In the genomic region with DNA sequence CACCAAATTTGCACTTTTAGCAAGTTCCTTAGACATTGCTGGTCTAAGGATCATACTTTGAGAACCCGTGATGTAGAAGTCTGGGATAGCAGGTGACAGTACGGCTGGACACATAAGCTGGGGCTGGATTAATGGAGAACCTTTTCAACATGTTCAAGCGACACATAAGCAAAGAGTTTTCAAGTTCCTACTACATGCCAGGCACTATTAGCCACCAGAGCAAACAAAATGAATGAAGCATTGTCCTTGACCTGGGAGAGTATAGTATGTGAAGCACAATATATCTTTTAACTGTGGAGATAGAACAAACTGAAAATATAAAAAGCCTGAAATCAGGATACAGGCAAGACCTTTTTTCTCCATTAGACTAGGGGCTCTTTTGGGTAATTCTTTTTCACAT, we compare ENCODE assay signal across 19 cellular contexts.
A peak's percentile ranks its signal among the peaks of the same experiment; 100 is the strongest.
DNase-seq lines count a peak whose midpoint lies in the region; ATAC-seq, FAIRE-seq and TF ChIP-seq lines count a peak whose summit lies in the region.
"Had no signal": no experiment of that assay in that cellular context is flagged by ENCODE, and none has a peak within 500 bp of the region (broad histone marks: within the 10 kb centered on the region; RNA-seq: fewer than 3 reads in every experiment).

No MANE protein-coding gene starts in this region.

- no peak overlapping the region for H2BK20ac ChIP-seq in IMR-90 (ENCODE audit: low read depth, low read length)

- H3K4me2 ChIP-seq in IMR-90 (ENCODE audit: low read depth, low read length) (no peak overlapping the region), astrocyte (ENCODE audit: low read length) (no peak overlapping the region)
- H3K4me2 ChIP-seq: A549 had no signal

- ATAC-seq in IMR-90 (ENCODE audit: low read depth) (no peak), left lobe of liver (peak; percentile 20), GM18511 (IDR thresholded peaks at IDR 0.05; ENCODE audit: unreplicated experiment) (no peak)

- DNase-seq in IMR-90 = no peak
- DNase-seq in astrocyte (ENCODE audit: low read depth) = no peak
- no peak for DNase-seq in left lobe of liver (ENCODE audit: low spot score)
- DNase-seq in neural crest cell (ENCODE audit: low read depth, low spot score) = no peak
- DNase-seq in pons (ENCODE audit: low spot score) = no peak
- no peak for DNase-seq in nephron progenitor cell
- DNase-seq in stimulated activated CD4-positive, alpha-beta T cell treated with anti-CD3 and anti-CD28 coated beads, Interleukin-4, amount 100 ng/mL, for 1 hour = no peak
- DNase-seq: AML-193; Caco-2; CD4-positive, alpha-beta T cell; H9 had no signal

- H4K20me1 ChIP-seq in IMR-90 (ENCODE audit: insufficient read depth, low read length) (no peaks in the 10 kb centered on the region), astrocyte (ENCODE audit: insufficient read depth, low read length) (no peaks in the 10 kb centered on the region)

- no peak overlapping the region for H2AK9ac ChIP-seq in IMR-90 (replicated peaks; ENCODE audit: low read depth, low read length, poor library complexity)

- H4K91ac ChIP-seq in IMR-90 (ENCODE audit: insufficient read depth, low read depth, low read length) = 0 out of 2 replicates have a peak overlapping the region, but pooled peaks have one; percentile 5

- TF ChIP-seq POLR2A in IMR-90 (IDR thresholded peaks at IDR 0.05; ENCODE audit: low read depth, low read length) = no peak

- WGBS in IMR-90 (ENCODE audit: extremely low coverage in 2 of 2, insufficient read length in 1 of 2), 2 experiments = no CpG with 5 or more reads among the region's 3 CpGs

- no peaks in the 10 kb centered on the region; the same call in 1 of the 2 replicates for H3K36me3 ChIP-seq in IMR-90 (ENCODE audit: control insufficient read depth, insufficient read depth, low read length)
- no peaks in the 10 kb centered on the region for H3K36me3 ChIP-seq in astrocyte (ENCODE audit: insufficient read depth, low read length)

- H2BK15ac ChIP-seq in IMR-90 (ENCODE audit: low read depth, low read length) = no peak overlapping the region

- H2AK5ac ChIP-seq in IMR-90 (ENCODE audit: low read depth, low read length) = no peak overlapping the region

- no peak overlapping the region for H4K5ac ChIP-seq in IMR-90 (ENCODE audit: low read depth, low read length)

- H3K9me3 ChIP-seq in IMR-90 (ENCODE audit: control insufficient read depth, insufficient read depth, low read length) (no peaks in the 10 kb centered on the region), astrocyte (ENCODE audit: insufficient read depth, low read depth, low read length) (no peaks in the 10 kb centered on the region)
- H3K9me3 ChIP-seq: A549, Caco-2 had no signal

- no peaks in the 10 kb centered on the region for H3K79me2 ChIP-seq in astrocyte (ENCODE audit: insufficient read depth, low read length)

- POLR2A ChIA-PET in IMR-90 (lab: Charles Lee; ENCODE audit: unreplicated experiment) = no interaction called here

- no peak for FAIRE-seq in astrocyte (lab: Jason Lieb, UNC)
- FAIRE-seq: A549, D721Med, G401.6, GM12891, H1 had no signal

- H3K14ac ChIP-seq in IMR-90 (replicated peaks; ENCODE audit: low read depth, low read length) = no peak overlapping the region

- no peak overlapping the region for H3K4ac ChIP-seq in IMR-90 (ENCODE audit: low read depth, low read length)

- H3K56ac ChIP-seq in IMR-90 (ENCODE audit: extremely low read depth, insufficient read depth, low read length) = no peak overlapping the region

- H3K27ac Mint-ChIP-seq in astrocyte (ENCODE audit: unreplicated experiment) (peak overlapping the region; percentile 79), neural crest cell (ENCODE audit: unreplicated experiment) (peak overlapping the region; percentile 51), nephron progenitor cell (no peak overlapping the region)
- H3K27ac Mint-ChIP-seq: CD4-positive, alpha-beta T cell; H9 had no signal

- H3K27me3 ChIP-seq in IMR-90 (ENCODE audit: control insufficient read depth, insufficient read depth, low read length) (no peaks in the 10 kb centered on the region), astrocyte (ENCODE audit: insufficient read depth, low read length) (no peaks in the 10 kb centered on the region)

- no peak overlapping the region for H3K4me3 ChIP-seq in IMR-90 (ENCODE audit: insufficient read depth, low read depth, low read length)
- H3K4me3 ChIP-seq in astrocyte (ENCODE audit: insufficient read depth, low read depth, low read length) = no peak overlapping the region
- H3K4me3 ChIP-seq: A549 had no signal

- H2BK120ac ChIP-seq in IMR-90 (ENCODE audit: low read depth, low read length) = no peak overlapping the region

- dilution Hi-C loops in IMR-90 (cut with HindIII; ENCODE audit: low sequenced_read_pairs, unreplicated experiment) = no loop called here

- H3K4me1 Mint-ChIP-seq in astrocyte (ENCODE audit: low read depth, unreplicated experiment) = peaks cover 29% of the 10 kb centered on the region
- peaks cover 7% of the 10 kb centered on the region for H3K4me1 Mint-ChIP-seq in neural crest cell
- no peaks in the 10 kb centered on the region for H3K4me1 Mint-ChIP-seq in nephron progenitor cell

- intact Hi-C loops in IMR-90 (cut with micrococcal nuclease) = no loop called here

- H3K9me3 Mint-ChIP-seq in astrocyte (ENCODE audit: unreplicated experiment) (no peaks in the 10 kb centered on the region), neural crest cell (no peaks in the 10 kb centered on the region), nephron progenitor cell (no peaks in the 10 kb centered on the region)
- H3K9me3 Mint-ChIP-seq: CD4-positive, alpha-beta T cell; H9 had no signal

- H3K27me3 Mint-ChIP-seq in astrocyte (ENCODE audit: low read depth, unreplicated experiment) (no peaks in the 10 kb centered on the region), neural crest cell (ENCODE audit: low read depth) (no peaks in the 10 kb centered on the region), nephron progenitor cell (ENCODE audit: low read depth, poor library complexity) (peaks cover 4% of the 10 kb centered on the region)
- H3K27me3 Mint-ChIP-seq: CD4-positive, alpha-beta T cell had no signal

- 0 out of 2 replicates have a peak, but pooled peaks cover 4% of the 10 kb centered on the region for H3K9me1 ChIP-seq in IMR-90 (ENCODE audit: insufficient read depth, low read length)

- H2AFZ ChIP-seq in IMR-90 (replicated peaks; ENCODE audit: low read length, poor library complexity) (no peak overlapping the region), astrocyte (ENCODE audit: low read depth, low read length) (no peak overlapping the region)

- H3K9ac ChIP-seq in IMR-90 (ENCODE audit: low read depth, low read length) (no peak overlapping the region), astrocyte (ENCODE audit: low read length) (no peak overlapping the region)

- no peak overlapping the region for H4K8ac ChIP-seq in IMR-90 (ENCODE audit: low read depth in 2 of 2, low read length in 2 of 2)

- no peak overlapping the region for H3K18ac ChIP-seq in IMR-90 (ENCODE audit: low read depth, low read length)

- CTCF ChIA-PET in IMR-90 (lab: Yijun Ruan, JAX) = no interaction called here

- H2BK5ac ChIP-seq in IMR-90 (ENCODE audit: low read depth, low read length, poor library complexity, severe bottlenecking) = no peak overlapping the region

- no peak overlapping the region for H3K4me3 Mint-ChIP-seq in astrocyte (ENCODE audit: unreplicated experiment)
- H3K4me3 Mint-ChIP-seq in neural crest cell = no peak overlapping the region
- H3K4me3 Mint-ChIP-seq in nephron progenitor cell = no peak overlapping the region
- H3K4me3 Mint-ChIP-seq: CD4-positive, alpha-beta T cell; H9 had no signal

- no peak overlapping the region for H3K23ac ChIP-seq in IMR-90 (ENCODE audit: low read depth, low read length)

- no peak overlapping the region for H3K27ac ChIP-seq in IMR-90 (ENCODE audit: insufficient read depth, low read length)
- H3K27ac ChIP-seq in astrocyte (ENCODE audit: low read depth, low read length) = no peak overlapping the region
- H3K27ac ChIP-seq: 22Rv1, A549, C4-2B had no signal

- peaks cover 10% of the 10 kb centered on the region for H3K36me3 Mint-ChIP-seq in astrocyte (ENCODE audit: low read depth, unreplicated experiment)
- peaks cover 3% of the 10 kb centered on the region for H3K36me3 Mint-ChIP-seq in neural crest cell (ENCODE audit: low read depth)
- H3K36me3 Mint-ChIP-seq in nephron progenitor cell (ENCODE audit: low read depth) = no peaks in the 10 kb centered on the region

- peaks cover 3% of the 10 kb centered on the region; the same call in 1 of the 2 replicates for H3K4me1 ChIP-seq in IMR-90 (ENCODE audit: control insufficient read depth, insufficient read depth, low read length)
- peaks cover 11% of the 10 kb centered on the region for H3K4me1 ChIP-seq in astrocyte (ENCODE audit: insufficient read depth, low read length)
- H3K4me1 ChIP-seq: Caco-2 had no signal

- H3K79me1 ChIP-seq in IMR-90 (ENCODE audit: low read depth in 1 of 2, low read length in 2 of 2) = no peaks in the 10 kb centered on the region

- TSS peak; percentile 34 for BruUV-seq in IMR-90 (replicated peaks; lab: Mats Ljungman, UMichigan)

- in situ Hi-C loops in IMR-90 (cut with MboI; ENCODE audit: low sequenced_read_pairs) = no loop called here

- no peak for TF ChIP-seq CTCF in IMR-90 (conservative IDR thresholded peaks at IDR 0.05; ENCODE audit: low read depth, low read length)
- TF ChIP-seq CTCF in astrocyte (IDR thresholded peaks at IDR 0.05; ENCODE audit: insufficient read depth, low read depth, low read length) = no peak
- TF ChIP-seq CTCF in neural crest cell (conservative IDR thresholded peaks at IDR 0.05) = no peak
- no peak for TF ChIP-seq CTCF in nephron progenitor cell (IDR thresholded peaks at IDR 0.05)

- no peak for TF ChIP-seq RAD21 in IMR-90 (IDR thresholded peaks at IDR 0.05; ENCODE audit: low read length)

TF ChIP-seq in IMR-90, 13 proteins besides CTCF, POLR2A, EP300 and RAD21 (continues in another document):
- no peak for TF ChIP-seq NFE2L2 (IDR thresholded peaks at IDR 0.05; ENCODE audit: low read depth, low read length)
- TF ChIP-seq MAZ (IDR thresholded peaks at IDR 0.05; ENCODE audit: borderline replicate concordance, low read depth, low read length) = no peak
- TF ChIP-seq ELK1 (IDR thresholded peaks at IDR 0.05; ENCODE audit: borderline replicate concordance, low read depth, low read length) = no peak
- no peak for TF ChIP-seq RFX5 (IDR thresholded peaks at IDR 0.05; ENCODE audit: low read depth, low read length)
